Comparison of ENCODE assay signal across 17 cellular contexts in the genomic region with DNA sequence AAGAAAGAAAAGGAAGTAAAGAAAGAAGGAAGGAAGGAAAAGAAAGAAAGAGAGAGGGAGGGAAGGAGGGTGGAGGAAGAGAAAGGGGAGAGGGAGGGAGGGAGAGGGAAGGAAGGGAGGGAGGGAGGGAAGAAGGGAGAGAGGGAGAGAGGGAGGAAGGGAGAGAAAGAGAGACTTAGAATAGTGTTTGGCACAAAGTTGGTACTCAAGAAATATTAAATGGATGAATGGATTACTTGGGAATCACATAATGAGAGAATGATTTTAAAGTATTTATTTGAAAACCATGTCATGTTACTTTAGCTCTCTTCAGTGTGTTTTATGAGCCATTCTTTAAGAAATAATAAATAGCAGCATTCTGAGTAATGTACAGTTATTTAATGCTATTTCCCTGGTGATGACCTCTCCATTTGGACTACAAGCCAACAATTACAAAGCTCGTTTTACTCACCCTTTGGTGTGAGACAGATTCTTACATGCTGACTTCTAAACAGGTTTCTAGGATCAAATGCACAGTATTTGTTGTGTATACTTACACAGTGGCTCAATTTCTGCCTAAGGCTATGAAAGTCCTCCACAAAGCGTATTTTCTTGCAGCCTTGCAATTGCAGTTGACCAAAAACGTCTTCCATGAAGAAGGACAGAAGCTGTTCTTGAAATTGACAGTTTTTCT. TPM values are rescaled to one million over a fixed set of nuclear protein-coding genes. Genes with fewer than 3 reads are reported as not detected.
DNase-seq lines count a peak whose midpoint lies in the region; ATAC-seq and TF ChIP-seq lines count a peak whose summit lies in the region.
"Had no signal": no experiment of that assay in that cellular context is flagged by ENCODE, and none has a peak within 500 bp of the region (broad histone marks: within the 10 kb centered on the region; RNA-seq: fewer than 3 reads in every experiment).

No MANE protein-coding gene starts in this region.

- no peak overlapping the region for H2BK20ac ChIP-seq in H9 (ENCODE audit: low read depth, low read length, poor library complexity, severe bottlenecking)

- no peak overlapping the region for H4K8ac ChIP-seq in H9 (replicated peaks; ENCODE audit: insufficient read length, low read depth, low read length)

- H3K4me3 Mint-ChIP-seq in H9, result no peak overlapping the region
- H3K4me3 Mint-ChIP-seq: stimulated activated memory B cell treated with anti-CD40 and anti-IgM and Interleukin-4, amounts not matched to agents 10 μg/mL and 1 μg/mL and 100 μg/mL, for 72 hours had no signal

- no peak overlapping the region for H2AK5ac ChIP-seq in H9 (ENCODE audit: insufficient read length, low read length)

- H3K27me3 Mint-ChIP-seq in H9 (ENCODE audit: low read depth), result no peaks in the 10 kb centered on the region

- H3K4me2 ChIP-seq in H9 (ENCODE audit: insufficient read depth, insufficient read length, low read length), result no peak overlapping the region

- no peaks in the 10 kb centered on the region for H3K27me3 ChIP-seq in H9 (ENCODE audit: insufficient read depth, low read length)

- H3K14ac ChIP-seq in H9 (ENCODE audit: insufficient read depth, low read length), result no peak overlapping the region

- H3K27ac Mint-ChIP-seq in activated naive CD4-positive, alpha-beta T cell treated with anti-CD3 and anti-CD28 coated beads, Interleukin-2, amount 50 U/mL, for 72 hours, result no peak overlapping the region
- H3K27ac Mint-ChIP-seq in H9, result no peak overlapping the region
- H3K27ac Mint-ChIP-seq: activated naive CD8-positive, alpha-beta T cell treated with anti-CD3 and anti-CD28 coated beads, Interleukin-2, amount 50 U/mL, for 24 hours; stimulated activated memory B cell treated with anti-CD40 and anti-IgM and Interleukin-4, amounts not matched to agents 10 μg/mL and 1 μg/mL and 100 μg/mL, for 72 hours had no signal

- in situ Hi-C loops in astrocyte of the spinal cord (cut with HindIII; ENCODE audit: low sequenced_read_pairs), result no loop called here

- no peak overlapping the region for H3K4ac ChIP-seq in H9 (ENCODE audit: low read depth, low read length)

- H3K23ac ChIP-seq in H9 (ENCODE audit: insufficient read length, low read depth, low read length), result no peak overlapping the region

- no peaks in the 10 kb centered on the region for H3K23me2 ChIP-seq in H9 (ENCODE audit: insufficient read length, low read depth, low read length, poor library complexity, severe bottlenecking)

- peak; percentile 55 for DNase-seq in AG09309 (ENCODE audit: low read depth)
- peak; percentile 88 for DNase-seq in HCEC 1CT
- peak; percentile 84 for DNase-seq in astrocyte of the spinal cord (ENCODE audit: low read depth, low spot score)
- peak; percentile 29 to 49 for DNase-seq in foreskin fibroblast
- DNase-seq in GDM1 (lab: John Stamatoyannopoulos, UW), result no peak
- no peak for DNase-seq in activated naive CD4-positive, alpha-beta T cell treated with anti-CD3 and anti-CD28 coated beads, Interleukin-2, amount 50 U/mL, for 72 hours (ENCODE audit: low spot score in 2 of 2)
- DNase-seq in coronary artery (ENCODE audit: low spot score), result no peak
- DNase-seq in H9, result no peak
- DNase-seq: activated naive CD8-positive, alpha-beta T cell treated with anti-CD3 and anti-CD28 coated beads, Interleukin-2, amount 50 U/mL, for 24 hours; AML-193; NCI-H1048; trophoblast cell had no signal

- H3K79me2 ChIP-seq in H9 (ENCODE audit: insufficient read depth, low read length), result no peaks in the 10 kb centered on the region

- no peak overlapping the region for H3T11ph ChIP-seq in H9 (ENCODE audit: low read length)

- H2AFZ ChIP-seq in H9 (ENCODE audit: low read length), result no peak overlapping the region

- H3K9me3 Mint-ChIP-seq in activated naive CD4-positive, alpha-beta T cell treated with anti-CD3 and anti-CD28 coated beads, Interleukin-2, amount 50 U/mL, for 72 hours, result no peaks in the 10 kb centered on the region
- no peaks in the 10 kb centered on the region for H3K9me3 Mint-ChIP-seq in H9
- H3K9me3 Mint-ChIP-seq: activated naive CD8-positive, alpha-beta T cell treated with anti-CD3 and anti-CD28 coated beads, Interleukin-2, amount 50 U/mL, for 24 hours; stimulated activated memory B cell treated with anti-CD40 and anti-IgM and Interleukin-4, amounts not matched to agents 10 μg/mL and 1 μg/mL and 100 μg/mL, for 72 hours had no signal

- no peak overlapping the region for H2BK5ac ChIP-seq in H9 (ENCODE audit: insufficient read length, low read length)

- H3K4me3 ChIP-seq in AG09309 (ENCODE audit: control insufficient read depth, low read depth, low read length) (no peak overlapping the region), astrocyte of the spinal cord (ENCODE audit: low read depth, low read length) (no peak overlapping the region), foreskin fibroblast (ENCODE audit: low read depth in 1 of 2, low read length in 2 of 2) (no peak overlapping the region), coronary artery (no peak overlapping the region)
- H3K4me3 ChIP-seq: skin epidermis had no signal

- peaks cover 8% of the 10 kb centered on the region in 2 experiments; a peak in 3 of 4 replicates for H3K4me1 Mint-ChIP-seq in H9

- H4K91ac ChIP-seq in H9 (ENCODE audit: insufficient read length, low read depth, low read length), result no peak overlapping the region

- ATAC-seq in activated naive CD4-positive, alpha-beta T cell treated with anti-CD3 and anti-CD28 coated beads, Interleukin-2, amount 50 U/mL, for 72 hours, result no peak
- ATAC-seq: stimulated activated memory B cell treated with anti-CD40 and anti-IgM and Interleukin-4, amounts not matched to agents 10 μg/mL and 1 μg/mL and 100 μg/mL, for 72 hours had no signal

- no CpG with 5 or more reads among the region's 3 CpGs for WGBS in H9 (ENCODE audit: extremely low coverage, insufficient read length, low lambda C conversion rate)

- TF ChIP-seq CTCF in AG09309 (IDR thresholded peaks at IDR 0.05; ENCODE audit: control insufficient read depth, insufficient read depth, low read depth, low read length, missing control alignments) (no peak), astrocyte of the spinal cord (IDR thresholded peaks at IDR 0.05; ENCODE audit: low read depth, low read length) (no peak), foreskin fibroblast (IDR thresholded peaks at IDR 0.05; ENCODE audit: low read depth, low read length) (no peak), coronary artery (IDR thresholded peaks at IDR 0.05) (no peak), H9 (conservative IDR thresholded peaks at IDR 0.05) (no peak)

- no peak overlapping the region for H2BK120ac ChIP-seq in H9 (ENCODE audit: low read depth, low read length, poor library complexity, severe bottlenecking)

- H3K27ac ChIP-seq in coronary artery (no peak overlapping the region), H9 (ENCODE audit: insufficient read length, low read depth, low read length) (no peak overlapping the region)
- H3K27ac ChIP-seq: skin epidermis had no signal

- H3K9ac ChIP-seq in H9 (ENCODE audit: extremely low read depth, insufficient read length, low read length), result no peak overlapping the region

- H3K9me3 ChIP-seq in H9 (ENCODE audit: control insufficient read depth, low read depth, low read length), result no peaks in the 10 kb centered on the region

- H2BK15ac ChIP-seq in H9 (ENCODE audit: low read depth, low read length), result no peak overlapping the region

- no peaks in the 10 kb centered on the region for H4K20me1 ChIP-seq in H9 (ENCODE audit: control insufficient read depth, insufficient read depth, insufficient read length)

- H3K18ac ChIP-seq in H9 (ENCODE audit: insufficient read length, low read depth, low read length), result no peak overlapping the region

- no peak overlapping the region for H2BK12ac ChIP-seq in H9 (ENCODE audit: insufficient read length, low read depth, low read length)

- no peaks in the 10 kb centered on the region for H3K79me1 ChIP-seq in H9 (ENCODE audit: insufficient read depth, low read depth, low read length, poor library complexity, severe bottlenecking)

- H3K36me3 Mint-ChIP-seq in activated naive CD4-positive, alpha-beta T cell treated with anti-CD3 and anti-CD28 coated beads, Interleukin-2, amount 50 U/mL, for 72 hours, result peaks cover 0 to 11% of the 10 kb centered on the region in 2 donors
- H3K36me3 Mint-ChIP-seq in H9 (ENCODE audit: insufficient read depth in 1 of 3, low read depth in 3 of 3), result no peaks in the 10 kb centered on the region
- H3K36me3 Mint-ChIP-seq: stimulated activated memory B cell treated with anti-CD40 and anti-IgM and Interleukin-4, amounts not matched to agents 10 μg/mL and 1 μg/mL and 100 μg/mL, for 72 hours had no signal

- H4K5ac ChIP-seq in H9 (ENCODE audit: insufficient read length, low read depth, low read length), result no peak overlapping the region

- no peaks in the 10 kb centered on the region for H3K4me1 ChIP-seq in H9 (ENCODE audit: insufficient read depth, low read length)

- H3K56ac ChIP-seq in H9 (ENCODE audit: insufficient read length, low read depth, low read length), result no peak overlapping the region

RNA-seq across cellular contexts. Expression of a gene that starts 0.9 kb away (rescaled TPM):
- total RNA-seq in activated naive CD4-positive, alpha-beta T cell treated with anti-CD3 and anti-CD28 coated beads, Interleukin-2, amount 50 U/mL, for 72 hours, result 1 to 10 TPM in 1 of 2 donors, not detected in 1; 8.3 TPM
- total RNA-seq in H9 (2021), result not detected in 2 replicates
- total RNA-seq: frontal cortex, lung microvascular endothelial cell, RPMI7951 had no signal

RNA-seq across cellular contexts. Expression of a gene that starts 28.7 kb away (rescaled TPM):
- 1 to 10 TPM in 1 of 2 donors, not detected in 1; 8.4 TPM for total RNA-seq in activated naive CD4-positive, alpha-beta T cell treated with anti-CD3 and anti-CD28 coated beads, Interleukin-2, amount 50 U/mL, for 72 hours
- not detected in 2 replicates for total RNA-seq in H9 (2021)
- total RNA-seq: frontal cortex, lung microvascular endothelial cell, RPMI7951 had no signal

Comparison
In these comparisons a context has a peak if more than half of its experiments do, and no peak if none do; other contexts are left out.
1. DNase-seq: peak in AG09309 (single experiment), HCEC 1CT (single experiment), astrocyte of the spinal cord (single experiment) and foreskin fibroblast (2 of 2); none in GDM1 (single experiment), activated naive CD4-positive, alpha-beta T cell treated with anti-CD3 and anti-CD28 coated beads, Interleukin-2, amount 50 U/mL, for 72 hours (0 of 2), coronary artery (single experiment) and H9 (single experiment).